ENCODE assay signal across 8 cellular contexts in genomic region chr6:75600694-75601265, GRCh38.
DNase-seq lines count a peak whose midpoint lies in the region; ATAC-seq and TF ChIP-seq lines count a peak whose summit lies in the region.

No MANE protein-coding gene starts in this region.

- DNase-seq in NCI-H345 (lab: John Stamatoyannopoulos, UW) (peak; percentile 4), NCI-H345 treated with DMSO at 0.1 percent for 48 hours (lab: John Stamatoyannopoulos, UW; ENCODE audit: unreplicated experiment) (no peak), SK-N-MC (ENCODE audit: low read depth, low spot score) (no peak), foreskin fibroblast (no peak), NCI-H128 (lab: John Stamatoyannopoulos, UW; ENCODE audit: unreplicated experiment) (no peak), NCI-H1694 (lab: John Stamatoyannopoulos, UW) (no peak), ACHN (no peak)

- no peak for TF ChIP-seq CTCF in foreskin fibroblast (IDR thresholded peaks at IDR 0.05; ENCODE audit: low read depth, low read length)

- ATAC-seq in stimulated activated memory B cell treated with anti-CD40 and anti-IgM and Interleukin-4, amounts not matched to agents 10 μg/mL and 1 μg/mL and 100 μg/mL, for 72 hours, result no peak

- in situ Hi-C loops in ACHN (cut with HindIII; ENCODE audit: low pct_ligation_motif_present, low pct_unique_long_range_greater_than_20kb, low sequenced_read_pairs), result no loop called here

- H3K36me3 ChIP-seq in SK-N-MC (ENCODE audit: insufficient read depth, low read length), result peaks cover 16% of the 10 kb centered on the region

- H3K9me3 ChIP-seq in SK-N-MC (ENCODE audit: low read depth, low read length), result no peaks in the 10 kb centered on the region

- peaks cover 51% of the 10 kb centered on the region for H3K4me1 Mint-ChIP-seq in stimulated activated memory B cell treated with anti-CD40 and anti-IgM and Interleukin-4, amounts not matched to agents 10 μg/mL and 1 μg/mL and 100 μg/mL, for 72 hours

- H3K27ac Mint-ChIP-seq in stimulated activated memory B cell treated with anti-CD40 and anti-IgM and Interleukin-4, amounts not matched to agents 10 μg/mL and 1 μg/mL and 100 μg/mL, for 72 hours, result peak overlapping the region; percentile 96

- H3K36me3 Mint-ChIP-seq in stimulated activated memory B cell treated with anti-CD40 and anti-IgM and Interleukin-4, amounts not matched to agents 10 μg/mL and 1 μg/mL and 100 μg/mL, for 72 hours, result peaks cover 7% of the 10 kb centered on the region

- peak overlapping the region; percentile 99 for H3K9ac ChIP-seq in SK-N-MC (ENCODE audit: insufficient read length)

- H3K27ac ChIP-seq in SK-N-MC, result peak overlapping the region; percentile 95

- no peaks in the 10 kb centered on the region for H3K27me3 Mint-ChIP-seq in stimulated activated memory B cell treated with anti-CD40 and anti-IgM and Interleukin-4, amounts not matched to agents 10 μg/mL and 1 μg/mL and 100 μg/mL, for 72 hours

- H3K4me3 Mint-ChIP-seq in stimulated activated memory B cell treated with anti-CD40 and anti-IgM and Interleukin-4, amounts not matched to agents 10 μg/mL and 1 μg/mL and 100 μg/mL, for 72 hours, result peak overlapping the region; percentile 56

- H3K9me3 Mint-ChIP-seq in stimulated activated memory B cell treated with anti-CD40 and anti-IgM and Interleukin-4, amounts not matched to agents 10 μg/mL and 1 μg/mL and 100 μg/mL, for 72 hours, result no peaks in the 10 kb centered on the region

- H3K4me3 ChIP-seq in SK-N-MC (peak overlapping the region; percentile 91), foreskin fibroblast (ENCODE audit: low read depth in 1 of 2, low read length in 2 of 2) (peak overlapping the region; percentile 78 to 82)
